In the genomic region with DNA sequence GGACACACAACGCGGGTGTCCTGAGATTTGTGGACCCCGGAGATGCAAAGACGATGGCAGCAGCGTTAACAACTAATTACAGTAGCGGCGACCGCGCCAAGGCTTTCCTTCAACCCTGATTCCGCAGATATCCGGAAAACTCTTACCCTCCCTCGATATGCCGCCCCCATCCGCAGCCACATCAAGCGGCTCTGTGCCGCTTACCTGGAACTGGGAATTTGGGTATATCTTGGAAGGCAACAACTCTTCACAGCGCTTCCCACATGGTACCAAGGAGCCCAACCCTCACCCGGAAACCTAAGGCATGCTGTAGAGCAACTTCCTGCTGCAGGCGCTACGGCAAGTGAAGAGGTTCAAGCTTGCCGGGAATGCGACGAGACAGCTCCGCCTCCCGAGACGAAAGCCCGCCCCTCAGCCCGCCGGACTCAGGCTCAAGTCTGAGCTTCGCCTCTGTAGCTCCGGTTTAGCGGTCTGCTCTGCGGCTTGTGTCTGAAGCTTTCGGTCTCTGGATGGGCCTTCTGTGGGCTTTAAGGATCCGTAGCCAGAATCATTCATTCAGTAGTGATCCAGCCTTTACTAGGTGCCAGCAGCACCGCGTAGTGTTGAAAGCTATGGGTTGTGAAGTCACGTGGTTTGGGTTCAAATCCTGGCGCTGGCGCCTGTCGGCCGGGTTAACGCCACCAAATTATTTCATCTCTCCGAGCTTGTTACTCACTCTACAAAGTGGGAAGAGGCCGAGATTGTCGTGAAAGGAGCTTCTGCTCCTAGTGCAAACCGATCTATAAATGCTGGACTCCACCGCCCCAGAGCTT, we compare ENCODE assay signal across 8 cellular contexts. TPM values are rescaled to one million over a fixed set of nuclear protein-coding genes. Genes with fewer than 3 reads are reported as not detected.
A peak's percentile ranks its signal among the peaks of the same experiment; 100 is the strongest.
DNase-seq lines count a peak whose midpoint lies in the region; ATAC-seq and TF ChIP-seq lines count a peak whose summit lies in the region.

A gene with protein sequence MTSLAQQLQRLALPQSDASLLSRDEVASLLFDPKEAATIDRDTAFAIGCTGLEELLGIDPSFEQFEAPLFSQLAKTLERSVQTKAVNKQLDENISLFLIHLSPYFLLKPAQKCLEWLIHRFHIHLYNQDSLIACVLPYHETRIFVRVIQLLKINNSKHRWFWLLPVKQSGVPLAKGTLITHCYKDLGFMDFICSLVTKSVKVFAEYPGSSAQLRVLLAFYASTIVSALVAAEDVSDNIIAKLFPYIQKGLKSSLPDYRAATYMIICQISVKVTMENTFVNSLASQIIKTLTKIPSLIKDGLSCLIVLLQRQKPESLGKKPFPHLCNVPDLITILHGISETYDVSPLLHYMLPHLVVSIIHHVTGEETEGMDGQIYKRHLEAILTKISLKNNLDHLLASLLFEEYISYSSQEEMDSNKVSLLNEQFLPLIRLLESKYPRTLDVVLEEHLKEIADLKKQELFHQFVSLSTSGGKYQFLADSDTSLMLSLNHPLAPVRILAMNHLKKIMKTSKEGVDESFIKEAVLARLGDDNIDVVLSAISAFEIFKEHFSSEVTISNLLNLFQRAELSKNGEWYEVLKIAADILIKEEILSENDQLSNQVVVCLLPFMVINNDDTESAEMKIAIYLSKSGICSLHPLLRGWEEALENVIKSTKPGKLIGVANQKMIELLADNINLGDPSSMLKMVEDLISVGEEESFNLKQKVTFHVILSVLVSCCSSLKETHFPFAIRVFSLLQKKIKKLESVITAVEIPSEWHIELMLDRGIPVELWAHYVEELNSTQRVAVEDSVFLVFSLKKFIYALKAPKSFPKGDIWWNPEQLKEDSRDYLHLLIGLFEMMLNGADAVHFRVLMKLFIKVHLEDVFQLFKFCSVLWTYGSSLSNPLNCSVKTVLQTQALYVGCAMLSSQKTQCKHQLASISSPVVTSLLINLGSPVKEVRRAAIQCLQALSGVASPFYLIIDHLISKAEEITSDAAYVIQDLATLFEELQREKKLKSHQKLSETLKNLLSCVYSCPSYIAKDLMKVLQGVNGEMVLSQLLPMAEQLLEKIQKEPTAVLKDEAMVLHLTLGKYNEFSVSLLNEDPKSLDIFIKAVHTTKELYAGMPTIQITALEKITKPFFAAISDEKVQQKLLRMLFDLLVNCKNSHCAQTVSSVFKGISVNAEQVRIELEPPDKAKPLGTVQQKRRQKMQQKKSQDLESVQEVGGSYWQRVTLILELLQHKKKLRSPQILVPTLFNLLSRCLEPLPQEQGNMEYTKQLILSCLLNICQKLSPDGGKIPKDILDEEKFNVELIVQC (N-terminal part only) (minus strand): TSS at position 299 of the 812 bp plus-strand sequence. CDS start 421 bp downstream, outside the sequence.

- TF ChIP-seq CTCF in choroid plexus epithelial cell (conservative IDR thresholded peaks at IDR 0.05; ENCODE audit: low read depth, low read length) (no peak), kidney epithelial cell (IDR thresholded peaks at IDR 0.05; ENCODE audit: insufficient read depth, low read length, poor library complexity, severe bottlenecking) (no peak)

- peak; percentile 90 for TF ChIP-seq POLR2A in GM19193 (IDR thresholded peaks at IDR 0.05; ENCODE audit: extremely low read depth, insufficient read depth, insufficient read length)

- peak; percentile 98 for ATAC-seq in HG03439 (IDR thresholded peaks at IDR 0.05; ENCODE audit: unreplicated experiment)

- peak; percentile 78 to 85 for DNase-seq in AML-193 (lab: John Stamatoyannopoulos, UW)
- DNase-seq in NCI-H510A treated with DMSO at 0.1 percent for 48 hours (lab: John Stamatoyannopoulos, UW) = peak; percentile 85
- peak; percentile 88 for DNase-seq in activated CD4-positive, alpha-beta T cell treated with anti-CD3 and anti-CD28 coated beads for 24 hours (ENCODE audit: low read depth in 2 of 2)
- peak; percentile 98 for DNase-seq in choroid plexus epithelial cell (ENCODE audit: low read depth)
- DNase-seq in kidney epithelial cell (ENCODE audit: low read depth) = peak; percentile 84
- peak; percentile 81 to 86 for DNase-seq in stimulated activated CD4-positive, alpha-beta T cell treated with anti-CD3 and anti-CD28 coated beads, Interleukin-15, amount 100 ng/mL, for 48 hours (ENCODE audit: low read depth in 2 of 2)

- H3K27me3 ChIP-seq in kidney epithelial cell (ENCODE audit: control insufficient read depth, insufficient read depth, low read length) = no peaks in the 10 kb centered on the region

- no peaks in the 10 kb centered on the region for H3K36me3 ChIP-seq in kidney epithelial cell (ENCODE audit: control insufficient read depth, insufficient read depth, low read length)

- H3K4me3 ChIP-seq in choroid plexus epithelial cell (ENCODE audit: low read depth, low read length) (peak within 1 kb of the TSS; percentile 77), kidney epithelial cell (ENCODE audit: low read depth, low read length) (peak within 1 kb of the TSS; percentile 97)

RNA-seq across cellular contexts. Expression of the gene that starts here (rescaled TPM):
- 27.4 and 31.0 TPM in 2 replicates for total RNA-seq in kidney epithelial cell

Comparison
In these comparisons a context has a peak if more than half of its experiments do, and no peak if none do; other contexts are left out.
1. Peak in every context shown above with its lines: DNase-seq, ATAC-seq and H3K4me3 ChIP-seq.